In genomic region chr3:17181413-17181907, GRCh38 we compare ENCODE assay signal across 15 cellular contexts.
"Had no signal": no experiment of that assay in that cellular context is flagged by ENCODE, and none has a peak within 500 bp of the region (broad histone marks: within the 10 kb centered on the region; RNA-seq: fewer than 3 reads in every experiment).

No MANE protein-coding gene starts in this region.

- DNase-seq: activated CD4-positive, alpha-beta T cell treated with anti-CD3 and anti-CD28 coated beads for 1 hour; caudate nucleus; endodermal cell; foreskin fibroblast; left colon; midbrain; nephron progenitor cell; retina; stimulated activated CD4-positive, alpha-beta T cell treated with anti-CD3 and anti-CD28 coated beads, Interleukin-2, amount 100 ng/mL, for 24 hours; stimulated activated naive CD4-positive, alpha-beta T cell treated with Interleukin-2 at 50 U/mL for 16 hours; tibial artery; WERI-Rb-1 had no signal

- H3K79me2 ChIP-seq: hepatocyte had no signal

- ATAC-seq: left colon had no signal

- H3K36me3 ChIP-seq: WERI-Rb-1 had no signal

- H2AFZ ChIP-seq: hepatocyte had no signal

- H3K9me3 ChIP-seq: tibial artery had no signal

- H3K4me3 ChIP-seq: hepatocyte, lung, tibial artery had no signal

- H3K27ac ChIP-seq: epithelial cell of prostate, WERI-Rb-1 had no signal

- H3K27me3 ChIP-seq: hepatocyte, tibial artery had no signal
